ENCODE assay signal across 8 cellular contexts in genomic region chr2:128315829-128316776, GRCh38. TPM values are rescaled to one million over a fixed set of nuclear protein-coding genes. Genes with fewer than 3 reads are reported as not detected.
A peak's percentile ranks its signal among the peaks of the same experiment; 100 is the strongest.
DNase-seq lines count a peak whose midpoint lies in the region; ATAC-seq and TF ChIP-seq lines count a peak whose summit lies in the region.

No MANE protein-coding gene starts in this region.

- no peaks in the 10 kb centered on the region for H3K27me3 ChIP-seq in tibial artery

- intact Hi-C loops in MCF 10A (cut with micrococcal nuclease) (no loop called here), tibial artery (cut with DNase I; ENCODE audit: low total_unique reads) (no loop called here)

- peak overlapping the region; percentile 82 for H3K4me3 Mint-ChIP-seq in MCF 10A (ENCODE audit: unreplicated experiment)

- peaks cover 0 to 66% (median 40%) of the 10 kb centered on the region in 4 donors for H3K4me1 ChIP-seq in tibial artery

- H3K27me3 Mint-ChIP-seq in MCF 10A (ENCODE audit: insufficient read depth, unreplicated experiment) = no peaks in the 10 kb centered on the region

- no TSS peak for BruUV-seq in MCF 10A (replicated peaks; lab: Mats Ljungman, UMichigan)

- peaks cover 6% of the 10 kb centered on the region for H3K36me3 Mint-ChIP-seq in MCF 10A (ENCODE audit: insufficient read depth, unreplicated experiment)

- POLR2A ChIA-PET in MCF 10A (lab: Yijun Ruan, JAX) = interaction anchor here (0.6 to 1.0 kb wide), 2 partner anchors 9 to 1534 kb away, joined by 3 to 9 read pairs; no protein-coding TSS in a partner anchor

- peak overlapping the region; percentile 68 to 76 for H3K4me3 ChIP-seq in tibial artery

- TF ChIP-seq CTCF in MCF 10A (IDR thresholded peaks at IDR 0.05; ENCODE audit: unreplicated experiment) = no peak
- TF ChIP-seq CTCF in tibial artery (IDR thresholded peaks at IDR 0.05) = no peak

- no peaks in the 10 kb centered on the region for H3K9me3 Mint-ChIP-seq in MCF 10A (ENCODE audit: unreplicated experiment)

- no peaks in the 10 kb centered on the region for H3K9me3 ChIP-seq in KOPT-K1 (ENCODE audit: insufficient read depth, low read length, poor library complexity, severe bottlenecking)
- no peaks in the 10 kb centered on the region for H3K9me3 ChIP-seq in tibial artery

- CTCF ChIA-PET in MCF 10A (lab: Yijun Ruan, JAX) = interaction anchor here (0.7 to 2.0 kb wide), 6 partner anchors 10 to 1081 kb away, joined by 3 to 7 read pairs (median 4); no protein-coding TSS in a partner anchor

- H3K36me3 ChIP-seq in KOPT-K1 (ENCODE audit: insufficient read depth, low read length) = peaks cover 65% of the 10 kb centered on the region
- H3K36me3 ChIP-seq in tibial artery = no peaks in the 10 kb centered on the region

- H3K27ac ChIP-seq in KOPT-K1 (ENCODE audit: low read depth, low read length, poor library complexity, severe bottlenecking) (peak overlapping the region; percentile 78), tibial artery (no peak overlapping the region)

- DNase-seq in AG20443 (ENCODE audit: low spot score) (peak; percentile 13), MCF 10A (ENCODE audit: unreplicated experiment) (no peak), kidney tubule cell (ENCODE audit: low spot score) (peak; percentile 29), tibial artery (peak; percentile 18 to 58), SW480 (ENCODE audit: low spot score) (no peak), A172 (ENCODE audit: low spot score) (no peak)

- no peak for ATAC-seq in GM18517 (IDR thresholded peaks at IDR 0.05; ENCODE audit: unreplicated experiment)

- peaks cover 18% of the 10 kb centered on the region for H3K4me1 Mint-ChIP-seq in MCF 10A (ENCODE audit: insufficient read depth, unreplicated experiment)

- peak overlapping the region; percentile 44 for H3K27ac Mint-ChIP-seq in MCF 10A (ENCODE audit: low read depth, unreplicated experiment)

RNA-seq across cellular contexts. Expression of gene HS6ST1, which starts 2.6 kb away (rescaled TPM):
- 9.6 and 11.4 TPM in 2 replicates for total RNA-seq in MCF 10A (2022)
- total RNA-seq in A172 (2014; rRNA removed; shearing (Covaris generic)) = 33.7 and 45.8 TPM in 2 replicates

Comparison
In these comparisons a context has a peak if more than half of its experiments do, and no peak if none do; other contexts are left out.
1. DNase-seq: peak in AG20443 (single experiment), kidney tubule cell (single experiment) and tibial artery (2 of 2); none in MCF 10A (single experiment), SW480 (single experiment) and A172 (single experiment).